Comparison of ENCODE assay signal across 8 cellular contexts in the genomic region with DNA sequence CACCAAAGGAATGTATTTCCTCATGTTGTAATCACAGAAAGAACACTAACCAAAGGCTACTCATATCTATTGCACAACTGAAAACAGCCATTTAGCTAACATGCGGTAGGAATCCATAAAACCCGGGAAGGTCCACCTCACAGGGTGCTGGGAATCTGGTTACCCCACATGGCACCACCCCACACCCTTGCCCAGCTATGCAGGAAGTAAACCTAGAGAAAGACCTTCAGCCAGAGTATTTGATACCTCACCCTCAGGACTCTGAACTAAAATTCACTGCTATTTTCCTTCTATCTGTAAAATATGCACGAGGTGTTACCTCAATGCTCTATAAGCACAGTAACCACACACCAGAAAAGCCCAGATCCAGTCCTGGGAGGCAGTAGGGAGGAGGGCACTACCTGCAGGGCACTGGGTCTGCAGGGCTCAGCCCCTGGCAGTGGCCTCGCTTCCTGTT. TPM values are rescaled to one million over a fixed set of nuclear protein-coding genes. Genes with fewer than 3 reads are reported as not detected.
DNase-seq lines count a peak whose midpoint lies in the region; ATAC-seq and TF ChIP-seq lines count a peak whose summit lies in the region.

No MANE protein-coding gene starts in this region.

- no peak overlapping the region for H3K4me3 ChIP-seq in hepatocyte

- peaks cover 28% of the 10 kb centered on the region for H3K36me3 Mint-ChIP-seq in activated naive CD8-positive, alpha-beta T cell treated with anti-CD3 and anti-CD28 coated beads for 36 hours

- H3K9me2 ChIP-seq in hepatocyte (replicated peaks; ENCODE audit: insufficient read depth), result no peaks in the 10 kb centered on the region

- H3K79me2 ChIP-seq in hepatocyte, result peaks cover 37% of the 10 kb centered on the region

- 44% methylated on average over 4 of the region's 4 CpGs for WGBS in hepatocyte (ENCODE audit: low lambda C conversion rate, missing lambda C conversion rate)

- DNase-seq in EH (ENCODE audit: low read depth) (peak; percentile 96), M059J (ENCODE audit: low read depth) (peak; percentile 92), hepatocyte (ENCODE audit: low spot score) (peak; percentile 83), stromal cell of bone marrow (ENCODE audit: low read depth) (peak; percentile 75)
- no peak for DNase-seq in activated naive CD8-positive, alpha-beta T cell treated with anti-CD3 and anti-CD28 coated beads for 36 hours

- peaks cover 44% of the 10 kb centered on the region for H3K4me1 Mint-ChIP-seq in activated naive CD8-positive, alpha-beta T cell treated with anti-CD3 and anti-CD28 coated beads for 36 hours

- TF ChIP-seq CTCF in hepatocyte (IDR thresholded peaks at IDR 0.05; ENCODE audit: poor library complexity), result no peak

- H2AFZ ChIP-seq in hepatocyte, result no peak overlapping the region

- no peaks in the 10 kb centered on the region for H3K9me3 Mint-ChIP-seq in activated naive CD8-positive, alpha-beta T cell treated with anti-CD3 and anti-CD28 coated beads for 36 hours

- H3K4me2 ChIP-seq in hepatocyte, result peak overlapping the region; percentile 63

- H4K20me1 ChIP-seq in hepatocyte (ENCODE audit: insufficient read depth, poor library complexity, severe bottlenecking), result no peaks in the 10 kb centered on the region

- H3K27ac ChIP-seq in hepatocyte, result peak overlapping the region; percentile 85

- H3K4me3 Mint-ChIP-seq in activated naive CD8-positive, alpha-beta T cell treated with anti-CD3 and anti-CD28 coated beads for 36 hours, result peak overlapping the region; percentile 25

- peak overlapping the region; percentile 85 for H3K27ac Mint-ChIP-seq in activated naive CD8-positive, alpha-beta T cell treated with anti-CD3 and anti-CD28 coated beads for 36 hours

- H3K27me3 Mint-ChIP-seq in activated naive CD8-positive, alpha-beta T cell treated with anti-CD3 and anti-CD28 coated beads for 36 hours, result no peaks in the 10 kb centered on the region

- H3K36me3 ChIP-seq in hepatocyte (replicated peaks; ENCODE audit: insufficient read depth, low read depth), result no peaks in the 10 kb centered on the region

- H3K4me1 ChIP-seq in hepatocyte (ENCODE audit: insufficient read depth), result peaks cover 31% of the 10 kb centered on the region

- no peaks in the 10 kb centered on the region for H3K9me3 ChIP-seq in hepatocyte (ENCODE audit: low read depth)

- no peak for ATAC-seq in HG03108 (IDR thresholded peaks at IDR 0.05; ENCODE audit: unreplicated experiment)
- ATAC-seq in GM19035 (IDR thresholded peaks at IDR 0.05; ENCODE audit: unreplicated experiment), result no peak
- no peak for ATAC-seq in HG03280 (IDR thresholded peaks at IDR 0.05; ENCODE audit: unreplicated experiment)

- H3K27me3 ChIP-seq in hepatocyte, result no peaks in the 10 kb centered on the region

RNA-seq across cellular contexts. Expression of a gene that starts 45.8 kb away (rescaled TPM):
- total RNA-seq in M059J (2014; rRNA removed; shearing (Covaris generic)), result 12.7 and 23.0 TPM in 2 replicates
- 10 to 100 TPM; 50.9 to 57.2 TPM for total RNA-seq in activated naive CD8-positive, alpha-beta T cell treated with anti-CD3 and anti-CD28 coated beads for 36 hours
- 36.7 and 40.3 TPM in 2 replicates for total RNA-seq in hepatocyte
- 30.5 and 32.0 TPM in 2 replicates for polyA plus RNA-seq in hepatocyte
